Comparison of ENCODE assay signal across 1 cellular context in genomic region chr13:28138756-28139470, GRCh38.
TF ChIP-seq lines count a peak whose summit lies in the region.

No MANE protein-coding gene starts in this region.

TF ChIP-seq in HepG2, 621 proteins besides CTCF, POLR2A, EP300 and RAD21 (continued from another document and continues in another):
- TF ChIP-seq ZNF407 (CRISPR knock-in tag; IDR thresholded peaks at IDR 0.05; ENCODE audit: not compliant biosample characterization) (no peak), ZNF691 (CRISPR knock-in tag; IDR thresholded peaks at IDR 0.05; ENCODE audit: borderline replicate concordance, low read depth) (0 out of 2 replicates have a peak, but pooled peaks have one; percentile 60), THAP9 (CRISPR knock-in tag; IDR thresholded peaks at IDR 0.05; ENCODE audit: borderline replicate concordance) (no peak), ZFP82 (CRISPR knock-in tag; IDR thresholded peaks at IDR 0.05; ENCODE audit: borderline replicate concordance) (no peak), PAX8 (CRISPR knock-in tag; IDR thresholded peaks at IDR 0.05; ENCODE audit: borderline replicate concordance) (peak; percentile 60; the same call in 1 of the 2 replicates), MED1 (CRISPR knock-in tag; IDR thresholded peaks at IDR 0.05) (peak; percentile 7; the same call in 1 of the 2 replicates), SALL1 (CRISPR knock-in tag; IDR thresholded peaks at IDR 0.05) (peak; percentile 36; the same call in 1 of the 2 replicates), FOXO4 (CRISPR knock-in tag; conservative IDR thresholded peaks at IDR 0.05) (0 out of 2 replicates have a peak, but pooled peaks have one; percentile 79), ATM (IDR thresholded peaks at IDR 0.05; ENCODE audit: borderline replicate concordance) (no peak), AGO2 (optimal IDR thresholded peaks at IDR 0.05; ENCODE audit: low read depth, low read length) (peak; percentile 73), HMGXB4 (CRISPR knock-in tag; IDR thresholded peaks at IDR 0.05; ENCODE audit: borderline replicate concordance in 1 of 2, low read depth in 1 of 2) (peak in 1 of 2 experiments; percentile 72; a peak in 1 of 4 replicates), PAXIP1 (CRISPR knock-in tag; conservative IDR thresholded peaks at IDR 0.05) (0 out of 2 replicates have a peak, but pooled peaks have one; percentile 11), ZSCAN21 (CRISPR knock-in tag; IDR thresholded peaks at IDR 0.05; ENCODE audit: borderline replicate concordance) (peak; percentile 13; the same call in 1 of the 2 replicates), ZNF746 (CRISPR knock-in tag; IDR thresholded peaks at IDR 0.05) (peak; percentile 51; the same call in 1 of the 2 replicates), RFXANK (CRISPR knock-in tag; IDR thresholded peaks at IDR 0.05) (no peak), GRHL1 (CRISPR knock-in tag; conservative IDR thresholded peaks at IDR 0.05) (no peak), ZNF414 (CRISPR knock-in tag; IDR thresholded peaks at IDR 0.05) (no peak; the same call in 1 of the 2 replicates), ATAD3A (CRISPR knock-in tag; IDR thresholded peaks at IDR 0.05) (no peak), MXI1 (IDR thresholded peaks at IDR 0.05; ENCODE audit: borderline replicate concordance, low read depth, low read length) (peak; percentile 68; the same call in 2 of the 3 replicates), GABPA (IDR thresholded peaks at IDR 0.05; ENCODE audit: low read depth, low read length) (no peak; the same call in none of the 2 replicates), GABPA (CRISPR knock-in tag; IDR thresholded peaks at IDR 0.05; ENCODE audit: low read depth) (peak; percentile 76), ZSCAN31 (CRISPR knock-in tag; IDR thresholded peaks at IDR 0.05; ENCODE audit: low read depth) (0 out of 2 replicates have a peak, but pooled peaks have one; percentile 26), RBM39 (IDR thresholded peaks at IDR 0.05; ENCODE audit: low read depth, low read length, poor library complexity, severe bottlenecking) (peak; percentile 16), ZSCAN12 (CRISPR knock-in tag; IDR thresholded peaks at IDR 0.05) (0 out of 2 replicates have a peak, but pooled peaks have one; percentile 57), ZNF281 (CRISPR knock-in tag; IDR thresholded peaks at IDR 0.05; ENCODE audit: borderline replicate concordance) (peak; percentile 63; the same call in 1 of the 2 replicates), ZNF678 (CRISPR knock-in tag; IDR thresholded peaks at IDR 0.05) (peak; percentile 58; the same call in 1 of the 2 replicates)
